In genomic region chr3:190541008-190541407, GRCh38 we compare ENCODE assay signal across 18 cellular contexts. TPM values are rescaled to one million over a fixed set of nuclear protein-coding genes. Genes with fewer than 3 reads are reported as not detected.
DNase-seq lines count a peak whose midpoint lies in the region; ATAC-seq, FAIRE-seq and TF ChIP-seq lines count a peak whose summit lies in the region.
"Had no signal": no experiment of that assay in that cellular context is flagged by ENCODE, and none has a peak within 500 bp of the region (broad histone marks: within the 10 kb centered on the region; RNA-seq: fewer than 3 reads in every experiment).

No MANE protein-coding gene starts in this region.

- peak overlapping the region in 1 of 2 donors; percentile 7 for H3K9ac ChIP-seq in liver (ENCODE audit: low read depth in 1 of 2, low read length in 2 of 2)
- H3K9ac ChIP-seq: BLaER1 treated with 17β-estradiol and CSF1 and Interleukin-3, amounts not matched to agents 10 nM and 100 nM had no signal

- no peaks in the 10 kb centered on the region for H4K20me1 ChIP-seq in PC-9 (ENCODE audit: insufficient read depth)

- no peaks in the 10 kb centered on the region for H3K9me2 ChIP-seq in PC-9 (ENCODE audit: insufficient read depth)

- H3K4me2 ChIP-seq in A549 (peak overlapping the region; percentile 13; the same call in 1 of the 3 replicates), PC-9 (no peak overlapping the region)
- H3K4me2 ChIP-seq: BLaER1 treated with 17β-estradiol and CSF1 and Interleukin-3, amounts not matched to agents 10 nM and 100 nM had no signal

- H3K27me3 ChIP-seq in RWPE2 (ENCODE audit: insufficient read depth, poor library complexity, severe bottlenecking) (no peaks in the 10 kb centered on the region), liver (ENCODE audit: control insufficient read depth in 4 of 4, insufficient read depth in 4 of 4, low read length in 3 of 4) (no peaks in the 10 kb centered on the region), PC-9 (ENCODE audit: insufficient read depth, low read depth) (no peaks in the 10 kb centered on the region)
- H3K27me3 ChIP-seq: BLaER1 treated with 17β-estradiol and CSF1 and Interleukin-3, amounts not matched to agents 10 nM and 100 nM had no signal

- no peak for TF ChIP-seq RAD21 in A549 (conservative IDR thresholded peaks at IDR 0.05 in 1 of 2, IDR thresholded peaks at IDR 0.05 in 1 of 2)
- TF ChIP-seq RAD21 in liver (IDR thresholded peaks at IDR 0.05) = no peak

- TF ChIP-seq EP300 in A549 (IDR thresholded peaks at IDR 0.05) = no peak

- H3K9me3 ChIP-seq in A549 = no peaks in the 10 kb centered on the region
- no peaks in the 10 kb centered on the region for H3K9me3 ChIP-seq in RWPE2 (ENCODE audit: severe bottlenecking)
- H3K9me3 ChIP-seq in liver (ENCODE audit: control insufficient read depth in 4 of 4, low read length in 3 of 4) = no peaks in the 10 kb centered on the region
- no peaks in the 10 kb centered on the region for H3K9me3 ChIP-seq in PC-9 (ENCODE audit: insufficient read depth, low read depth)
- H3K9me3 ChIP-seq: BLaER1 treated with 17β-estradiol and CSF1 and Interleukin-3, amounts not matched to agents 10 nM and 100 nM had no signal

- H3K4me3 ChIP-seq in A549 (no peak overlapping the region), RWPE2 (ENCODE audit: severe bottlenecking) (no peak overlapping the region), liver (ENCODE audit: low read depth in 1 of 3, low read length in 3 of 3) (no peak overlapping the region), PC-9 (no peak overlapping the region)
- H3K4me3 ChIP-seq: BLaER1 treated with 17β-estradiol and CSF1 and Interleukin-3, amounts not matched to agents 10 nM and 100 nM; K562 had no signal

- intact Hi-C loops in PC-9 (cut with micrococcal nuclease; ENCODE audit: unreplicated experiment) = no loop called here

- H3F3A ChIP-seq in PC-9 (ENCODE audit: insufficient read depth, low read depth) = no peaks in the 10 kb centered on the region

- no TSS peak for BruUV-seq in PC-9 (replicated peaks; lab: Mats Ljungman, UMichigan)

- H3K79me2 ChIP-seq in PC-9 (ENCODE audit: low read depth) = no peaks in the 10 kb centered on the region

- ATAC-seq in A549 = no peak
- ATAC-seq in RWPE2 (ENCODE audit: low read depth) = no peak
- no peak for ATAC-seq in GM19467 (IDR thresholded peaks at IDR 0.05; ENCODE audit: unreplicated experiment)
- ATAC-seq: CD8-positive, alpha-beta T cell; K562 had no signal

- H3K36me3 ChIP-seq in RWPE2 (ENCODE audit: low read depth) = peaks cover 31% of the 10 kb centered on the region
- H3K36me3 ChIP-seq in liver (ENCODE audit: control insufficient read depth in 4 of 4, insufficient read depth in 3 of 4, low read depth in 1 of 4, low read length in 3 of 4) = peaks cover 0 to 5% (median 0%) of the 10 kb centered on the region in 4 donors
- H3K36me3 ChIP-seq in PC-9 (ENCODE audit: low read depth) = no peaks in the 10 kb centered on the region

- TF ChIP-seq CTCF in A549 (IDR thresholded peaks at IDR 0.05) (no peak), RWPE2 (IDR thresholded peaks at IDR 0.05; ENCODE audit: poor library complexity, severe bottlenecking) (no peak), liver (IDR thresholded peaks at IDR 0.05; ENCODE audit: low read depth, low read length, missing input control) (no peak), PC-9 (conservative IDR thresholded peaks at IDR 0.05) (no peak)

- 0 out of 3 replicates have a peak, but pooled peaks cover 10% of the 10 kb centered on the region for H3K4me1 ChIP-seq in A549
- peaks cover 29% of the 10 kb centered on the region for H3K4me1 ChIP-seq in RWPE2 (ENCODE audit: insufficient read depth, poor library complexity, severe bottlenecking)
- H3K4me1 ChIP-seq in liver (ENCODE audit: control insufficient read depth in 4 of 4, insufficient read depth in 4 of 4, low read length in 3 of 4) = peaks cover 9 to 59% (median 45%) of the 10 kb centered on the region in 4 donors
- H3K4me1 ChIP-seq in PC-9 (replicated peaks; ENCODE audit: insufficient read depth) = no peaks in the 10 kb centered on the region

- DNase-seq in A549 (ENCODE audit: low read depth in 1 of 2, low spot score in 1 of 2) = no peak
- DNase-seq in RWPE2 (ENCODE audit: low spot score) = no peak
- DNase-seq in iPS DF 19.7 (ENCODE audit: low read depth, low spot score) = peak; percentile 30
- no peak for DNase-seq in NCI-H526 treated with DMSO at 0.1 percent for 48 hours (lab: John Stamatoyannopoulos, UW)
- DNase-seq in SIG-M5 (lab: John Stamatoyannopoulos, UW) = no peak
- no peak for DNase-seq in PC-9
- DNase-seq: CD8-positive, alpha-beta T cell; COR-L47; DMS 273 treated with DMSO at 0.1 percent for 48 hours; GDM1; HCEC 1CT; IMR-90 had no signal

- H3K27ac ChIP-seq in A549 = no peak overlapping the region; a peak in 1 of 6 replicates
- peak overlapping the region; percentile 40 for H3K27ac ChIP-seq in RWPE2 (ENCODE audit: poor library complexity, severe bottlenecking)
- peak overlapping the region; percentile 40 to 56 for H3K27ac ChIP-seq in liver (ENCODE audit: low read depth in 1 of 2, low read length in 2 of 2)
- no peak overlapping the region for H3K27ac ChIP-seq in PC-9
- H3K27ac ChIP-seq: 22Rv1; BLaER1 treated with 17β-estradiol and CSF1 and Interleukin-3, amounts not matched to agents 10 nM and 100 nM; HL-60 had no signal

- no peak overlapping the region for H2AFZ ChIP-seq in PC-9

- no peak for FAIRE-seq in A549 (lab: Jason Lieb, UNC)
- FAIRE-seq: K562 had no signal

- POLR2A ChIA-PET in A549 (lab: Yijun Ruan, JAX) = no interaction called here
- POLR2A ChIA-PET in PC-9 (lab: Charles Lee; ENCODE audit: unreplicated experiment) = no interaction called here

- CTCF ChIA-PET in A549 (lab: Yijun Ruan, JAX) (interaction anchor here (1.0 to 1.2 kb wide), 2 partner anchors 8 to 26 kb away, joined by 3 to 4 read pairs; no protein-coding TSS in a partner anchor), PC-9 (lab: Charles Lee) (interaction anchor here (0.5 kb wide), 1 partner anchor 117 kb away, joined by 3 read pairs; no protein-coding TSS in a partner anchor)

- no peak for TF ChIP-seq POLR2A in A549 (IDR thresholded peaks at IDR 0.05; ENCODE audit: low read length)

TF ChIP-seq in A549, 52 proteins besides CTCF, POLR2A, EP300 and RAD21:
- TF ChIP-seq HOXB13 (CRISPR knock-in tag; IDR thresholded peaks at IDR 0.05; ENCODE audit: low read depth) (no peak), BHLHE40 (IDR thresholded peaks at IDR 0.05; ENCODE audit: low read depth, low read length) (no peak)
TF ChIP-seq in A549: peak in this region for 0.

TF ChIP-seq in liver, 16 proteins besides CTCF, POLR2A, EP300 and RAD21 (continues in another document):
- TF ChIP-seq ZBTB33 (IDR thresholded peaks at IDR 0.05) (no peak), JUND (IDR thresholded peaks at IDR 0.05) (no peak), HNF4A (conservative IDR thresholded peaks at IDR 0.05) (no peak), SP1 (IDR thresholded peaks at IDR 0.05) (no peak), FOXA2 (IDR thresholded peaks at IDR 0.05) (no peak), FOXA1 (IDR thresholded peaks at IDR 0.05) (no peak), MAX (IDR thresholded peaks at IDR 0.05) (no peak), HNF4G (IDR thresholded peaks at IDR 0.05) (no peak), TAF1 (conservative IDR thresholded peaks at IDR 0.05) (no peak)

RNA-seq across cellular contexts. Expression of gene IL1RAP, which starts 27.1 kb away (rescaled TPM):
- polyA plus RNA-seq in A549 (2011; rRNA removed) (18.3 and 18.5 TPM in 2 replicates), A549 (2017; fragmentation: RNase III; extraction: RNeasy Plus Mini Kit Qiagen cat#74134 plus additional on column Dnase treatment) (3.9 to 4.6 TPM (median 4.6 TPM) in 3 replicates), liver (10 to 100 TPM; 53.7 to 58.1 TPM)
- polyA plus RNA-seq in A549 (2012; cell fraction: cytosol; rRNA removed) = 4.2 and 5.0 TPM in 2 replicates
- 2.3 and 6.2 TPM in 2 replicates for polyA plus RNA-seq in A549 (2012; cell fraction: nucleus; rRNA removed)
- polyA minus RNA-seq in A549 (2011; rRNA and poly(A)+ RNA removed) = 38.7 and 39.1 TPM in 2 replicates
- total RNA-seq in liver (100 to 1,000 TPM in 1 of 2 donors, 10 to 100 TPM in 1; 85.1 to 230 TPM), PC-9 (2021) (8.4 and 13.3 TPM in 2 replicates)

Comparison
In these comparisons a context has a peak if more than half of its experiments do, and no peak if none do; other contexts are left out.
1. H3K27ac ChIP-seq: peak in RWPE2 (single experiment) and liver (2 of 2); none in A549 (0 of 2) and PC-9 (single experiment).